In genomic region chr11:27717801-27718229, GRCh38 we compare ENCODE assay signal across 13 cellular contexts. TPM values are rescaled to one million over a fixed set of nuclear protein-coding genes. Genes with fewer than 3 reads are reported as not detected.
A peak's percentile ranks its signal among the peaks of the same experiment; 100 is the strongest.
DNase-seq lines count a peak whose midpoint lies in the region; ATAC-seq and TF ChIP-seq lines count a peak whose summit lies in the region.
"Had no signal": no experiment of that assay in that cellular context is flagged by ENCODE, and none has a peak within 500 bp of the region (broad histone marks: within the 10 kb centered on the region; RNA-seq: fewer than 3 reads in every experiment).

No MANE protein-coding gene starts in this region.

- H4K5ac ChIP-seq in IMR-90 (ENCODE audit: low read depth, low read length): peak overlapping the region; percentile 40

- peak overlapping the region; percentile 89 for H3K23ac ChIP-seq in IMR-90 (ENCODE audit: low read depth, low read length)

- POLR2A ChIA-PET in BJ (lab: Charles Lee): interaction anchor here (0.6 to 2.6 kb wide), 8 partner anchors 8 to 425 kb away, joined by 3 to 15 read pairs (median 4); no protein-coding TSS in a partner anchor
- POLR2A ChIA-PET in IMR-90 (lab: Charles Lee; ENCODE audit: unreplicated experiment): interaction anchor here (0.6 to 1.0 kb wide), 3 partner anchors 19 to 748 kb away, joined by 3 read pairs; no protein-coding TSS in a partner anchor

- TF ChIP-seq POLR2A in IMR-90 (IDR thresholded peaks at IDR 0.05; ENCODE audit: low read depth, low read length) (no peak), vagina (IDR thresholded peaks at IDR 0.05) (no peak)

- H3K36me3 ChIP-seq in BJ (ENCODE audit: control insufficient read depth, insufficient read depth, low read length) (no peaks in the 10 kb centered on the region), IMR-90 (ENCODE audit: control insufficient read depth, insufficient read depth, low read length) (no peaks in the 10 kb centered on the region), mesodermal cell (ENCODE audit: control insufficient read depth, insufficient read depth, low read length) (no peaks in the 10 kb centered on the region), vagina (no peaks in the 10 kb centered on the region)
- H3K36me3 ChIP-seq: neutrophil had no signal

- dilution Hi-C loops in IMR-90 (cut with HindIII; ENCODE audit: low sequenced_read_pairs, unreplicated experiment): no loop called here

- peak overlapping the region; percentile 18 for H2BK20ac ChIP-seq in IMR-90 (ENCODE audit: low read depth, low read length)

- peak overlapping the region; percentile 92 for H3K56ac ChIP-seq in IMR-90 (ENCODE audit: extremely low read depth, insufficient read depth, low read length)

- no peak overlapping the region for H2AK9ac ChIP-seq in IMR-90 (replicated peaks; ENCODE audit: low read depth, low read length, poor library complexity)

- H4K20me1 ChIP-seq in IMR-90 (ENCODE audit: insufficient read depth, low read length): no peaks in the 10 kb centered on the region

- H3K4me3 ChIP-seq in BJ (ENCODE audit: low read depth, low read length) (peak overlapping the region; percentile 76), IMR-90 (ENCODE audit: insufficient read depth, low read depth, low read length) (peak overlapping the region; percentile 70), mesodermal cell (ENCODE audit: extremely low read depth, insufficient read depth, low read length, poor library complexity, severe bottlenecking) (peak overlapping the region; percentile 53), vagina (peak overlapping the region in 1 of 2 donors; percentile 35)

- peak overlapping the region; percentile 2 for H2AFZ ChIP-seq in IMR-90 (replicated peaks; ENCODE audit: low read length, poor library complexity)

- peak overlapping the region; percentile 88 for H3K18ac ChIP-seq in IMR-90 (ENCODE audit: low read depth, low read length)

- peak overlapping the region; percentile 84 to 92 for H4K8ac ChIP-seq in IMR-90 (ENCODE audit: low read depth in 2 of 2, low read length in 2 of 2)

- H3K27ac ChIP-seq in IMR-90 (ENCODE audit: insufficient read depth, low read length): peak overlapping the region; percentile 82
- peak overlapping the region; percentile 43 for H3K27ac ChIP-seq in mesodermal cell (ENCODE audit: low read depth, low read length, severe bottlenecking)
- H3K27ac ChIP-seq in vagina: no peak overlapping the region
- H3K27ac ChIP-seq: neutrophil had no signal

- TF ChIP-seq RAD21 in IMR-90 (IDR thresholded peaks at IDR 0.05; ENCODE audit: low read length): no peak

- DNase-seq in BJ (ENCODE audit: low read depth): no peak
- DNase-seq in IMR-90: no peak
- peak; percentile 77 for DNase-seq in cerebellar cortex (ENCODE audit: low spot score)
- DNase-seq in H4 (ENCODE audit: low spot score): no peak
- DNase-seq in vagina (ENCODE audit: extremely low spot score in 2 of 2): no peak
- no peak for DNase-seq in GM19240 (ENCODE audit: insufficient read length, low spot score)
- DNase-seq: activated gamma-delta T cell treated with Interleukin-2 at 50 U/mL for 16 hours, GDM1, MV-4-11 had no signal

- H3K27me3 ChIP-seq in BJ (ENCODE audit: control insufficient read depth, insufficient read depth, low read length): peaks cover 6% of the 10 kb centered on the region
- H3K27me3 ChIP-seq in IMR-90 (ENCODE audit: control insufficient read depth, insufficient read depth, low read length): no peaks in the 10 kb centered on the region
- H3K27me3 ChIP-seq in vagina: peaks cover 8% of the 10 kb centered on the region

- intact Hi-C loops in IMR-90 (cut with micrococcal nuclease) (loop anchor here (1.0 to 10.0 kb wide), 7 partner anchors 17 to 1614 kb away; no protein-coding TSS in a partner anchor), vagina (cut with DNase I) (no loop called here)

- H3K4me2 ChIP-seq in IMR-90 (ENCODE audit: low read depth, low read length): peak overlapping the region; percentile 92

- H3K9me3 ChIP-seq in IMR-90 (ENCODE audit: control insufficient read depth, insufficient read depth, low read length) (no peaks in the 10 kb centered on the region), mesodermal cell (ENCODE audit: control insufficient read depth, low read length) (no peaks in the 10 kb centered on the region), vagina (no peaks in the 10 kb centered on the region)

- H3K9ac ChIP-seq in IMR-90 (ENCODE audit: low read depth, low read length): peak overlapping the region; percentile 90

- H3K4me1 ChIP-seq in IMR-90 (ENCODE audit: control insufficient read depth, insufficient read depth, low read length) (peaks cover 3% of the 10 kb centered on the region), mesodermal cell (ENCODE audit: control insufficient read depth, insufficient read depth, low read length, poor library complexity, severe bottlenecking) (peaks cover 10% of the 10 kb centered on the region), vagina (peaks cover 29% of the 10 kb centered on the region)

- H4K91ac ChIP-seq in IMR-90 (ENCODE audit: insufficient read depth, low read depth, low read length): peak overlapping the region; percentile 85

- no peak for ATAC-seq in IMR-90 (ENCODE audit: low read depth)
- ATAC-seq in GM19467 (IDR thresholded peaks at IDR 0.05; ENCODE audit: unreplicated experiment): no peak

- CTCF ChIA-PET in BJ (lab: Yijun Ruan, JAX) (interaction anchor here (0.5 to 7.0 kb wide), 12 partner anchors 9 to 1617 kb away, joined by 3 to 75 read pairs (median 4); partner anchors contain the start of gene BDNF), IMR-90 (lab: Yijun Ruan, JAX) (interaction anchor here (0.6 to 1.9 kb wide), 7 partner anchors 13 to 812 kb away, joined by 3 to 8 read pairs (median 3); no protein-coding TSS in a partner anchor)

- BruUV-seq in IMR-90 (replicated peaks; lab: Mats Ljungman, UMichigan): no TSS peak

- H2AK5ac ChIP-seq in IMR-90 (ENCODE audit: low read depth, low read length): peak overlapping the region; percentile 82; the same call in 1 of the 2 replicates

- H3K79me1 ChIP-seq in IMR-90 (ENCODE audit: low read depth in 1 of 2, low read length in 2 of 2): peaks cover 12 to 16% of the 10 kb centered on the region in 2 experiments

- H3K14ac ChIP-seq in IMR-90 (replicated peaks; ENCODE audit: low read depth, low read length): peak overlapping the region; percentile 35

- peak overlapping the region; percentile 63 for H3K4ac ChIP-seq in IMR-90 (ENCODE audit: low read depth, low read length)

- peak overlapping the region; percentile 81 for H2BK5ac ChIP-seq in IMR-90 (ENCODE audit: low read depth, low read length, poor library complexity, severe bottlenecking)

- H2BK15ac ChIP-seq in IMR-90 (ENCODE audit: low read depth, low read length): peak overlapping the region; percentile 89; the same call in 2 of the 3 replicates

- TF ChIP-seq CTCF in BJ (IDR thresholded peaks at IDR 0.05; ENCODE audit: insufficient read depth, low read depth, low read length) (no peak), IMR-90 (conservative IDR thresholded peaks at IDR 0.05; ENCODE audit: low read depth, low read length) (no peak), vagina (IDR thresholded peaks at IDR 0.05) (no peak)

- peaks cover 2% of the 10 kb centered on the region for H3K9me1 ChIP-seq in IMR-90 (ENCODE audit: insufficient read depth, low read length)

- WGBS in IMR-90 (ENCODE audit: extremely low coverage in 2 of 2, insufficient read length in 1 of 2), 2 experiments: no CpG with 5 or more reads among the region's 8 CpGs
- 0 to 3% methylated on average over 6 to 7 of the region's 8 CpGs for WGBS in mesodermal cell (ENCODE audit: insufficient coverage in 2 of 2), 2 experiments

- H2BK120ac ChIP-seq in IMR-90 (ENCODE audit: low read depth, low read length): peak overlapping the region; percentile 58

- in situ Hi-C loops in IMR-90 (cut with MboI; ENCODE audit: low sequenced_read_pairs): loop anchor here (10.0 to 25.0 kb wide), 4 partner anchors 217 to 1444 kb away; no protein-coding TSS in a partner anchor

TF ChIP-seq in IMR-90, 13 proteins besides CTCF, POLR2A, EP300 and RAD21:
- TF ChIP-seq NFE2L2 (IDR thresholded peaks at IDR 0.05; ENCODE audit: low read depth, low read length) (peak; percentile 67), MAZ (IDR thresholded peaks at IDR 0.05; ENCODE audit: borderline replicate concordance, low read depth, low read length) (no peak), SMC3 (IDR thresholded peaks at IDR 0.05; ENCODE audit: low read depth, low read length) (no peak)

RNA-seq across cellular contexts. Expression of gene BDNF, which starts 17.6 kb away (rescaled TPM):
- polyA plus RNA-seq in BJ (2011; rRNA removed): 47.4 and 62.6 TPM in 2 replicates
- polyA minus RNA-seq in BJ (2011; rRNA and poly(A)+ RNA removed): 40.8 and 46.9 TPM in 2 replicates
- total RNA-seq in IMR-90 (2012; rRNA removed): 152 and 174 TPM in 2 replicates
- polyA plus RNA-seq in IMR-90 (2012; rRNA removed): 91.9 and 94.8 TPM in 2 replicates
- 50.7 and 60.1 TPM in 2 replicates for polyA plus RNA-seq in IMR-90 (2012; cell fraction: cytosol; rRNA removed)
- polyA plus RNA-seq in IMR-90 (2012; cell fraction: nucleus; rRNA removed; ENCODE audit: low replicate concordance): 65.9 and 184 TPM in 2 replicates
- polyA plus RNA-seq in mesodermal cell (2013, experiment 1 of 2): 1.7 TPM
- 1.4 TPM for polyA plus RNA-seq in mesodermal cell (2013, experiment 2 of 2)
- 10.6 and 16.1 TPM in 2 replicates for total RNA-seq in H4 (2014; rRNA removed; shearing (Covaris generic))
- total RNA-seq in vagina: 0.25 TPM
- total RNA-seq: T-helper 1 cell treated with Interleukin-12 subunit alpha and Interleukin-12 subunit beta and Interleukin-4 antibody, amounts not matched to agents 30 ng/mL and 1 ng/mL, for 36 hours had no signal
